26 cellular contexts compared by ENCODE assay signal in the genomic region with DNA sequence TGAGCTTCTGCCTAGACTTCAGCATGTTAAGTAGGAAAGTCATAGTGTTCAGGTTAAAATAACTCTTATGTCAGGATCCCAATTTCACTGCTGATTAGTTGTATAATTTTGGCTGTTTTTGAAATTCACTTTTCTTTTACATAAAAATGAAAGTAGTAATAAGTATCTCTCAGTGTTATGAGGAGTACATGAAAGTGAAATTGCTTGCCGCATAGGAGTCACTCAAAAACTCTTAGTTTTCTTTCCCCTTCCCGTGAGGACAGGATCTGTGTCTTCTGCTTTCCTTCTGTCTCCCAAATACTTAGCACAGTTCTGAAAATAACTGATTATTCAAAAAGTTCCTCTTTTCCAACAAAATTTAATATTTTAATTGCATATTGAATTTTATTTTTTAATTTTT.
"Had no signal": no experiment of that assay in that cellular context is flagged by ENCODE, and none has a peak within 500 bp of the region (broad histone marks: within the 10 kb centered on the region; RNA-seq: fewer than 3 reads in every experiment).

No MANE protein-coding gene starts in this region.

- DNase-seq: colonic mucosa; cortex of kidney; effector CD8-positive, alpha-beta T cell; effector memory CD8-positive, alpha-beta T cell; endodermal cell; erythroblast; esophagus squamous epithelium; foreskin fibroblast; foreskin melanocyte; gastrocnemius medialis; glutamatergic neuron; heart right ventricle; hippocampal formation; immature natural killer cell; islet precursor cell; left cardiac atrium; left lung; left ventricle myocardium superior; lower lobe of right lung; mesenchymal stem cell; mucosa of descending colon; naive B cell; naive thymus-derived CD8-positive, alpha-beta T cell had no signal

- H3K9me3 ChIP-seq: colonic mucosa, esophagus squamous epithelium, gastrocnemius medialis, heart right ventricle, left lung, lower lobe of right lung, mucosa of descending colon had no signal

- H3K27ac ChIP-seq: colonic mucosa, epithelial cell of prostate, esophagus squamous epithelium, gastrocnemius medialis, heart right ventricle, left lung, lower lobe of right lung had no signal

- H3K27me3 ChIP-seq: colonic mucosa, esophagus squamous epithelium, gastrocnemius medialis, heart right ventricle, left lung had no signal

- H3K36me3 ChIP-seq: colonic mucosa, esophagus squamous epithelium, gastrocnemius medialis, heart right ventricle, left lung, lower lobe of right lung had no signal

- ATAC-seq: effector memory CD8-positive, alpha-beta T cell; esophagus mucosa; gastrocnemius medialis; heart right ventricle; left cardiac atrium; left lung; left ventricle myocardium superior; lower lobe of right lung; mucosa of descending colon; naive thymus-derived CD8-positive, alpha-beta T cell had no signal

- FAIRE-seq: endometrium had no signal

- H3K4me1 ChIP-seq: colonic mucosa, left lung had no signal

- H3K4me3 ChIP-seq: colonic mucosa, esophagus squamous epithelium, gastrocnemius medialis, heart right ventricle, left lung, lower lobe of right lung, mucosa of descending colon had no signal
